Comparison of ENCODE assay signal across 10 cellular contexts in genomic region chr14:94115068-94115591, GRCh38. TPM values are rescaled to one million over a fixed set of nuclear protein-coding genes. Genes with fewer than 3 reads are reported as not detected.
DNase-seq lines count a peak whose midpoint lies in the region; ATAC-seq and TF ChIP-seq lines count a peak whose summit lies in the region.
"Had no signal": no experiment of that assay in that cellular context is flagged by ENCODE, and none has a peak within 500 bp of the region (broad histone marks: within the 10 kb centered on the region; RNA-seq: fewer than 3 reads in every experiment).

No MANE protein-coding gene starts in this region.

- TF ChIP-seq CTCF in HEK293 (tag by site-specific recombination; IDR thresholded peaks at IDR 0.05) (no peak), coronary artery (IDR thresholded peaks at IDR 0.05) (no peak), osteoblast (IDR thresholded peaks at IDR 0.05; ENCODE audit: extremely low read depth, low read depth, low read length) (no peak)

- no peak overlapping the region for H3K4me2 ChIP-seq in osteoblast (ENCODE audit: insufficient read depth, low read length)

- H2AFZ ChIP-seq in osteoblast (ENCODE audit: low read length), result no peak overlapping the region

- POLR2A ChIA-PET in HEK293 (lab: Yijun Ruan, JAX), result no interaction called here

- H3K79me2 ChIP-seq in osteoblast (ENCODE audit: insufficient read depth, low read length), result no peaks in the 10 kb centered on the region

- H3K36me3 ChIP-seq in HEK293 (ENCODE audit: control insufficient read depth in 2 of 2, insufficient read depth in 1 of 2, low read length in 2 of 2), result no peaks in the 10 kb centered on the region
- no peaks in the 10 kb centered on the region for H3K36me3 ChIP-seq in osteoblast (ENCODE audit: insufficient read depth, low read length)

- H3K27ac ChIP-seq in HEK293 (ENCODE audit: extremely low read depth, low read depth, low read length) (no peak overlapping the region), coronary artery (peak overlapping the region in 1 of 2 donors; percentile 68), osteoblast (ENCODE audit: low read depth, low read length) (no peak overlapping the region)

- H4K20me1 ChIP-seq in osteoblast (ENCODE audit: insufficient read depth, low read length), result no peaks in the 10 kb centered on the region

- H3K9me3 ChIP-seq in HEK293 (ENCODE audit: control insufficient read depth, insufficient read depth, low read depth, low read length) (no peaks in the 10 kb centered on the region), osteoblast (ENCODE audit: low read depth, low read length) (peaks cover 5% of the 10 kb centered on the region)

- ATAC-seq in GM21825 (IDR thresholded peaks at IDR 0.05; ENCODE audit: unreplicated experiment), result no peak

- H3K4me3 ChIP-seq in HEK293 (ENCODE audit: low read depth, low read length) (no peak overlapping the region), coronary artery (no peak overlapping the region), osteoblast (ENCODE audit: insufficient read depth, low read length) (no peak overlapping the region)

- CTCF ChIA-PET in HEK293 (lab: Yijun Ruan, JAX), result interaction anchor here (0.9 to 1.4 kb wide), 2 partner anchors 14 to 17 kb away, joined by 3 to 7 read pairs; partner anchors contain the start of gene IFI27L2

- H3K27me3 ChIP-seq in osteoblast (ENCODE audit: insufficient read depth, low read length), result peaks cover 17% of the 10 kb centered on the region

- H3K4me1 ChIP-seq in HEK293 (ENCODE audit: control insufficient read depth, insufficient read depth, low read length) (peaks cover 3% of the 10 kb centered on the region; the same call in 1 of the 2 replicates), osteoblast (ENCODE audit: insufficient read depth, low read length) (peaks cover 18% of the 10 kb centered on the region)

- peak; percentile 67 for DNase-seq in coronary artery (ENCODE audit: low spot score)
- peak; percentile 80 for DNase-seq in osteoblast (ENCODE audit: insufficient read length, low spot score, missing footprints)
- DNase-seq in AG08395 (ENCODE audit: low spot score), result no peak
- no peak for DNase-seq in activated T-cell treated with anti-CD3 and anti-CD28 coated beads for 4 hours
- DNase-seq: activated naive CD8-positive, alpha-beta T cell treated with anti-CD3 and anti-CD28 coated beads for 36 hours; Calu3; HFFc6; IMR-90 had no signal

TF ChIP-seq in HEK293, 187 proteins besides CTCF, POLR2A, EP300 and RAD21:
- TF ChIP-seq PRDM2 (tag by site-specific recombination; IDR thresholded peaks at IDR 0.05; ENCODE audit: borderline replicate concordance), result no peak
- peak; percentile 61 for TF ChIP-seq GLIS1 (tag by site-specific recombination; IDR thresholded peaks at IDR 0.05)

RNA-seq across cellular contexts. Expression of gene IFI27, which starts 4.6 kb away (rescaled TPM):
- total RNA-seq in osteoblast, result 80.7 and 87.8 TPM in 2 replicates

RNA-seq across cellular contexts. Expression of gene IFI27L2, which starts 14.3 kb away (rescaled TPM):
- 69.5 and 76.7 TPM in 2 replicates for total RNA-seq in osteoblast

RNA-seq across cellular contexts. Expression of gene IFI27L1, which starts 34.0 kb away (rescaled TPM):
- 9.8 and 11.5 TPM in 2 replicates for total RNA-seq in osteoblast

RNA-seq across cellular contexts. Expression of gene DDX24, which starts 34.1 kb away (rescaled TPM):
- 112 and 134 TPM in 2 replicates for total RNA-seq in osteoblast

RNA-seq across cellular contexts. Expression of gene PPP4R4, which starts 59.0 kb away (rescaled TPM):
- under 0.01 and 0.29 TPM in 2 replicates for total RNA-seq in osteoblast

Comparison
In these comparisons a context has a peak if more than half of its experiments do, and no peak if none do; other contexts are left out.
1. DNase-seq: peak in coronary artery (single experiment) and osteoblast (single experiment); none in AG08395 (single experiment) and activated T-cell treated with anti-CD3 and anti-CD28 coated beads for 4 hours (single experiment).